In genomic region chr9:67717830-67718388, GRCh38 we compare ENCODE assay signal across 8 cellular contexts.
DNase-seq lines count a peak whose midpoint lies in the region; ATAC-seq and TF ChIP-seq lines count a peak whose summit lies in the region.
"Not testable (repeated sequence)": the region's sequence is repeated elsewhere in the genome, so short reads cannot be mapped to it uniquely, and the experiment has no call there.

No MANE protein-coding gene starts in this region.

- H3K4me3 Mint-ChIP-seq in activated B cell treated with CpG ODN at 0.5 μM for 24 hours; activated naive CD8-positive, alpha-beta T cell treated with anti-CD3 and anti-CD28 coated beads, Interleukin-2, amount 10 ng/mL, durations not matched to agents 7 days and 5 days: not testable (repeated sequence)

- not testable (repeated sequence) for H3K9me3 ChIP-seq in lower lobe of right lung; aorta (ENCODE audit: control insufficient read depth, low read length)

- not testable (repeated sequence) for H3K4me3 ChIP-seq in lower lobe of right lung; aorta (ENCODE audit: low read length in 2 of 2)

- H3K4me1 Mint-ChIP-seq in activated B cell treated with CpG ODN at 0.5 μM for 24 hours; activated naive CD8-positive, alpha-beta T cell treated with anti-CD3 and anti-CD28 coated beads, Interleukin-2, amount 10 ng/mL, durations not matched to agents 7 days and 5 days: not testable (repeated sequence)

- H3K36me3 Mint-ChIP-seq in activated B cell treated with CpG ODN at 0.5 μM for 24 hours (ENCODE audit: low read depth); activated naive CD8-positive, alpha-beta T cell treated with anti-CD3 and anti-CD28 coated beads, Interleukin-2, amount 10 ng/mL, durations not matched to agents 7 days and 5 days: not testable (repeated sequence)

- H3K27me3 Mint-ChIP-seq in activated B cell treated with CpG ODN at 0.5 μM for 24 hours; activated naive CD8-positive, alpha-beta T cell treated with anti-CD3 and anti-CD28 coated beads, Interleukin-2, amount 10 ng/mL, durations not matched to agents 7 days and 5 days: not testable (repeated sequence)

- DNase-seq in activated B cell treated with CpG ODN at 0.5 μM for 24 hours (peak; percentile 20), activated T-cell treated with anti-CD3 and anti-CD28 coated beads for 1 hour (ENCODE audit: low read depth) (peak; percentile 45), Right ventricle myocardium inferior (ENCODE audit: missing footprints) (peak; percentile 73), lower lobe of right lung (peak; percentile 63), sciatic nerve (ENCODE audit: low spot score) (peak; percentile 58), aorta (peak; percentile 50 to 87)
- peak; percentile 63 for DNase-seq in activated naive CD8-positive, alpha-beta T cell treated with anti-CD3 and anti-CD28 coated beads, Interleukin-2, amount 10 ng/mL, durations not matched to agents 7 days and 5 days
- peak; percentile 12 for DNase-seq in stimulated activated CD8-positive, alpha-beta memory T cell treated with anti-CD3 and anti-CD28 coated beads, Interleukin-15, amount 100 ng/mL, for 24 hours (ENCODE audit: low read depth)

- POLR2A ChIA-PET in activated B cell treated with CpG ODN at 0.5 μM for 24 hours (lab: Charles Lee); activated naive CD8-positive, alpha-beta T cell treated with anti-CD3 and anti-CD28 coated beads, Interleukin-2, amount 10 ng/mL, durations not matched to agents 7 days and 5 days (lab: Charles Lee): not testable (repeated sequence)

- H3K27ac Mint-ChIP-seq in activated B cell treated with CpG ODN at 0.5 μM for 24 hours; activated naive CD8-positive, alpha-beta T cell treated with anti-CD3 and anti-CD28 coated beads, Interleukin-2, amount 10 ng/mL, durations not matched to agents 7 days and 5 days: not testable (repeated sequence)

- not testable (repeated sequence) for H3K27ac ChIP-seq in lower lobe of right lung; aorta (ENCODE audit: low read depth in 1 of 2, low read length in 2 of 2)

- 3 to 13% methylated on average over 10 of the region's 28 CpGs for WGBS in aorta, 2 donors

- ATAC-seq in activated B cell treated with CpG ODN at 0.5 μM for 24 hours (ENCODE audit: low read depth); activated naive CD8-positive, alpha-beta T cell treated with anti-CD3 and anti-CD28 coated beads, Interleukin-2, amount 10 ng/mL, durations not matched to agents 7 days and 5 days (ENCODE audit: low read depth); Right ventricle myocardium inferior; lower lobe of right lung; sciatic nerve; aorta (ENCODE audit: low FRiP score): not testable (repeated sequence)

- H3K9me3 Mint-ChIP-seq in activated B cell treated with CpG ODN at 0.5 μM for 24 hours; activated naive CD8-positive, alpha-beta T cell treated with anti-CD3 and anti-CD28 coated beads, Interleukin-2, amount 10 ng/mL, durations not matched to agents 7 days and 5 days: not testable (repeated sequence)

- not testable (repeated sequence) for H3K4me1 ChIP-seq in lower lobe of right lung; aorta (ENCODE audit: control insufficient read depth in 1 of 2, insufficient read depth in 2 of 2, low read length in 2 of 2)

- not testable (repeated sequence) for H3K27me3 ChIP-seq in lower lobe of right lung (ENCODE audit: low read depth); aorta (ENCODE audit: control insufficient read depth in 1 of 2, insufficient read depth in 2 of 2, low read length in 1 of 2)

- CTCF ChIA-PET in activated B cell treated with CpG ODN at 0.5 μM for 24 hours (lab: Charles Lee), result not testable (repeated sequence)

- intact Hi-C loops in activated B cell treated with CpG ODN at 0.5 μM for 24 hours (cut with micrococcal nuclease); Right ventricle myocardium inferior (cut with DNase I); lower lobe of right lung (cut with DNase I); sciatic nerve (cut with DNase I); aorta (cut with DNase I): not testable (repeated sequence)

- not testable (repeated sequence) for TF ChIP-seq CTCF in activated B cell treated with CpG ODN at 0.5 μM for 24 hours (IDR thresholded peaks at IDR 0.05); lower lobe of right lung (IDR thresholded peaks at IDR 0.05)

- H3K36me3 ChIP-seq in lower lobe of right lung; aorta (ENCODE audit: control insufficient read depth in 1 of 2, insufficient read depth in 2 of 2, low read length in 1 of 2): not testable (repeated sequence)

Comparison
In these comparisons a context has a peak if more than half of its experiments do, and no peak if none do; other contexts are left out.
1. DNase-seq: peak in every context shown above with its lines; median percentile 73 in Right ventricle myocardium inferior; 68 in aorta; 63 in activated naive CD8-positive, alpha-beta T cell treated with anti-CD3 and anti-CD28 coated beads, Interleukin-2, amount 10 ng/mL, durations not matched to agents 7 days and 5 days; 63 in lower lobe of right lung; 58 in sciatic nerve; 45 in activated T-cell treated with anti-CD3 and anti-CD28 coated beads for 1 hour; 20 in activated B cell treated with CpG ODN at 0.5 μM for 24 hours; 12 in stimulated activated CD8-positive, alpha-beta memory T cell treated with anti-CD3 and anti-CD28 coated beads, Interleukin-15, amount 100 ng/mL, for 24 hours.